In the genomic region with DNA sequence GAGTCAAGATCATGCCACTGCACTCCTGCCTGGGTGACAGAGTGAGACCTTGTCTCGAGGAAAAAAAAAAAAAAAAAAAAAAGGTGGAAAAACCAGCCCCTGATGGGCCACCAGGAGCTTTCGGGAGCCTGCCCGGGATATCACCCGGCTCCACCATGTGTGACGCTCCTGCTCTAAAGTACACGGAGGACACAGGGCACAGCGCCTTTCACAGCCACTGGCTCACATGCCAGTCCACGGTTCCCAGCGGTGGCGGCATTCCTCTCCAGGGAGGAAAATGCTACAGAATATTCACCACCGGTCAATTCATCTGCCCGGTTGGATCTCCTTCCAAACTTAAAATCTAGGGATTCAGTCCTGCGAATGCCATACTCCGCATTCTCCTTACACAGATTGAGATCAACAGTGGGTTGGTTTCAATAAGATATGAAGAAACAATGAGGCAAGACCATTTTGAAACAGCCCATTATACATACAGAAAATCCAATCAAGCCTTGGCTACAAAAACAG, we compare ENCODE assay signal across 16 cellular contexts.
"Had no signal": no experiment of that assay in that cellular context is flagged by ENCODE, and none has a peak within 500 bp of the region (broad histone marks: within the 10 kb centered on the region; RNA-seq: fewer than 3 reads in every experiment).

No MANE protein-coding gene starts in this region.

- H3K27ac ChIP-seq: dorsolateral prefrontal cortex, pancreas, suprapubic skin had no signal

- H3K4me3 Mint-ChIP-seq: activated CD4-positive, alpha-beta memory T cell treated with anti-CD3 and anti-CD28 coated beads, Interleukin-2, amount 10 ng/mL, durations not matched to agents 7 days and 5 days; activated T-cell treated with anti-CD3 and anti-CD28 coated beads, Interleukin-2, amount 50 U/mL, for 24 hours; endodermal cell; stimulated activated naive CD8-positive, alpha-beta T cell treated with anti-CD3 and anti-CD28 coated beads, Interleukin-15, Interleukin-2, amounts not matched to agents 100 ng/mL and 50 ng/mL, for 24 hours; T-helper 17 cell; WTC11 had no signal

- H3K9me3 Mint-ChIP-seq: activated CD4-positive, alpha-beta memory T cell treated with anti-CD3 and anti-CD28 coated beads, Interleukin-2, amount 10 ng/mL, durations not matched to agents 7 days and 5 days; activated T-cell treated with anti-CD3 and anti-CD28 coated beads, Interleukin-2, amount 50 U/mL, for 24 hours; endodermal cell; stimulated activated naive CD8-positive, alpha-beta T cell treated with anti-CD3 and anti-CD28 coated beads, Interleukin-15, Interleukin-2, amounts not matched to agents 100 ng/mL and 50 ng/mL, for 24 hours; WTC11 had no signal

- ATAC-seq: T-helper 17 cell, WTC11 had no signal

- H3K4me1 ChIP-seq: suprapubic skin had no signal

- H3K9me3 ChIP-seq: pancreas, suprapubic skin had no signal

- DNase-seq: activated CD4-positive, alpha-beta memory T cell treated with anti-CD3 and anti-CD28 coated beads, Interleukin-2, amount 10 ng/mL, durations not matched to agents 7 days and 5 days; activated CD4-positive, alpha-beta T cell treated with anti-CD3 and anti-CD28 coated beads for 4 hours; activated effector memory CD4-positive, alpha-beta T cell treated with Interleukin-2 at 50 U/mL for 16 hours; activated naive CD4-positive, alpha-beta T cell treated with anti-CD3 and anti-CD28 coated beads, Interleukin-2, amount 50 U/mL, for 16 hours; activated T-cell treated with anti-CD3 and anti-CD28 coated beads, Interleukin-2, amount 50 U/mL, for 24 hours; endodermal cell; erythroblast; hypothalamus; midbrain; T-helper 17 cell had no signal

- H3K27me3 ChIP-seq: dorsolateral prefrontal cortex, pancreas, suprapubic skin had no signal

- H3K4me1 Mint-ChIP-seq: activated CD4-positive, alpha-beta memory T cell treated with anti-CD3 and anti-CD28 coated beads, Interleukin-2, amount 10 ng/mL, durations not matched to agents 7 days and 5 days; T-helper 17 cell had no signal

- H3K4me3 ChIP-seq: dorsolateral prefrontal cortex, pancreas, smooth muscle cell, suprapubic skin had no signal

- H3K27ac Mint-ChIP-seq: activated CD4-positive, alpha-beta memory T cell treated with anti-CD3 and anti-CD28 coated beads, Interleukin-2, amount 10 ng/mL, durations not matched to agents 7 days and 5 days; activated T-cell treated with anti-CD3 and anti-CD28 coated beads, Interleukin-2, amount 50 U/mL, for 24 hours; stimulated activated naive CD8-positive, alpha-beta T cell treated with anti-CD3 and anti-CD28 coated beads, Interleukin-15, Interleukin-2, amounts not matched to agents 100 ng/mL and 50 ng/mL, for 24 hours; T-helper 17 cell had no signal
